In genomic region chr9:120892748-120893584, GRCh38 we compare ENCODE assay signal across 1 cellular context.
TF ChIP-seq lines count a peak whose summit lies in the region.

No MANE protein-coding gene starts in this region.

TF ChIP-seq in SK-N-SH, 30 proteins besides CTCF, POLR2A, EP300 and RAD21 (continued from another document):
- TF ChIP-seq FOXJ3 (CRISPR knock-in tag; IDR thresholded peaks at IDR 0.05): no peak
- TF ChIP-seq YY1 (IDR thresholded peaks at IDR 0.05; ENCODE audit: low read depth): no peak
- peak; percentile 95 for TF ChIP-seq MEF2A (IDR thresholded peaks at IDR 0.05; ENCODE audit: borderline replicate concordance, low read depth)
